1 cellular context compared by ENCODE assay signal in genomic region chrX:54238588-54238987, GRCh38.
TF ChIP-seq lines count a peak whose summit lies in the region.

No MANE protein-coding gene starts in this region.

TF ChIP-seq in HepG2, 621 proteins besides CTCF, POLR2A, EP300 and RAD21 (continued from another document):
- TF ChIP-seq ZBTB43 (CRISPR knock-in tag; conservative IDR thresholded peaks at IDR 0.05) (no peak), MLX (CRISPR knock-in tag; IDR thresholded peaks at IDR 0.05) (no peak), ZBTB25 (CRISPR knock-in tag; IDR thresholded peaks at IDR 0.05) (no peak)
